In the genomic region with DNA sequence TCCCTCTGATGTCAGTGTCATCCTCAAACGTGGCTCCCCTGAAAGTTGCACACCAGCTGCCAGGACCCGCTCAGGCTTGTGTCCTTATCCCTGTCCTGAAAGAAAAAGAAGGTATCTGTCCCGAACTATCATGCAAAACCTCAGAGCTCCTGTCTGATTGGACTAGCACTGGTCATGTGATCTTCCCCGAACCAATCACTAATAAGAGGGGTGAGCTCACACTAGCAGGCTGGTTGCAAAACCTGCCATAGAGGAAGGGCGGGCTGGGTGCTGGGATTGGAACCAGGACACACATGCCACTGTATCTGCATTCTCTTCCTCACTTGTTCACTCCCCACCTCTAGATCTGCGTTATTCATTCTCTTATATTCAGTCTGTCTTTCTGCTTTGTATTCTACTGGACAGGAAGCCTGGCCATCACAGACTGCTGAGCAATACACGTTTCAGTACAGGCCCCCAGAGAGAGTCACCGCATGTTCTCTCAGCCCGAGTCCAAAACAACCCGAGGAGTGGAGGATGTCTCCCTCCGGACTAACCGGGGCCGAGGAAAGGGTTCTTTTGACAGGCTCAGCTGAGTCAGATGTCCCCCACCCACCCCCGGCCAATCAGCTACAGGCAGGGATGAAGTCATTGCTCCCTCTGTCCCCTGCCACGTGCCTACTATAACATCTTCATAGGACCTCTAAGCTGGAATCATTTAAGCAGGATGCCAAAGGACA, we compare ENCODE assay signal across 1 cellular context.
TF ChIP-seq lines count a peak whose summit lies in the region.

No MANE protein-coding gene starts in this region.

TF ChIP-seq in HEK293, 187 proteins besides CTCF, POLR2A, EP300 and RAD21 (continued from another document and continues in another):
- TF ChIP-seq, protein P1, sequence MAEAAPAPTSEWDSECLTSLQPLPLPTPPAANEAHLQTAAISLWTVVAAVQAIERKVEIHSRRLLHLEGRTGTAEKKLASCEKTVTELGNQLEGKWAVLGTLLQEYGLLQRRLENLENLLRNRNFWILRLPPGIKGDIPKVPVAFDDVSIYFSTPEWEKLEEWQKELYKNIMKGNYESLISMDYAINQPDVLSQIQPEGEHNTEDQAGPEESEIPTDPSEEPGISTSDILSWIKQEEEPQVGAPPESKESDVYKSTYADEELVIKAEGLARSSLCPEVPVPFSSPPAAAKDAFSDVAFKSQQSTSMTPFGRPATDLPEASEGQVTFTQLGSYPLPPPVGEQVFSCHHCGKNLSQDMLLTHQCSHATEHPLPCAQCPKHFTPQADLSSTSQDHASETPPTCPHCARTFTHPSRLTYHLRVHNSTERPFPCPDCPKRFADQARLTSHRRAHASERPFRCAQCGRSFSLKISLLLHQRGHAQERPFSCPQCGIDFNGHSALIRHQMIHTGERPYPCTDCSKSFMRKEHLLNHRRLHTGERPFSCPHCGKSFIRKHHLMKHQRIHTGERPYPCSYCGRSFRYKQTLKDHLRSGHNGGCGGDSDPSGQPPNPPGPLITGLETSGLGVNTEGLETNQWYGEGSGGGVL (tag by site-specific recombination; IDR thresholded peaks at IDR 0.05): peak; percentile 86
- no peak for TF ChIP-seq ZNF169 (tag by site-specific recombination; IDR thresholded peaks at IDR 0.05)
- TF ChIP-seq, protein P2, sequence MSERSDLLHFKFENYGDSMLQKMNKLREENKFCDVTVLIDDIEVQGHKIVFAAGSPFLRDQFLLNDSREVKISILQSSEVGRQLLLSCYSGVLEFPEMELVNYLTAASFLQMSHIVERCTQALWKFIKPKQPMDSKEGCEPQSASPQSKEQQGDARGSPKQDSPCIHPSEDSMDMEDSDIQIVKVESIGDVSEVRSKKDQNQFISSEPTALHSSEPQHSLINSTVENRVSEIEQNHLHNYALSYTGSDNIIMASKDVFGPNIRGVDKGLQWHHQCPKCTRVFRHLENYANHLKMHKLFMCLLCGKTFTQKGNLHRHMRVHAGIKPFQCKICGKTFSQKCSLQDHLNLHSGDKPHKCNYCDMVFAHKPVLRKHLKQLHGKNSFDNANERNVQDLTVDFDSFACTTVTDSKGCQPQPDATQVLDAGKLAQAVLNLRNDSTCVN (tag by site-specific recombination; optimal IDR thresholded peaks at IDR 0.05): peak; percentile 37
- no peak for TF ChIP-seq ZNF19 (tag by site-specific recombination; IDR thresholded peaks at IDR 0.05; ENCODE audit: low read depth)
- TF ChIP-seq, protein P3, sequence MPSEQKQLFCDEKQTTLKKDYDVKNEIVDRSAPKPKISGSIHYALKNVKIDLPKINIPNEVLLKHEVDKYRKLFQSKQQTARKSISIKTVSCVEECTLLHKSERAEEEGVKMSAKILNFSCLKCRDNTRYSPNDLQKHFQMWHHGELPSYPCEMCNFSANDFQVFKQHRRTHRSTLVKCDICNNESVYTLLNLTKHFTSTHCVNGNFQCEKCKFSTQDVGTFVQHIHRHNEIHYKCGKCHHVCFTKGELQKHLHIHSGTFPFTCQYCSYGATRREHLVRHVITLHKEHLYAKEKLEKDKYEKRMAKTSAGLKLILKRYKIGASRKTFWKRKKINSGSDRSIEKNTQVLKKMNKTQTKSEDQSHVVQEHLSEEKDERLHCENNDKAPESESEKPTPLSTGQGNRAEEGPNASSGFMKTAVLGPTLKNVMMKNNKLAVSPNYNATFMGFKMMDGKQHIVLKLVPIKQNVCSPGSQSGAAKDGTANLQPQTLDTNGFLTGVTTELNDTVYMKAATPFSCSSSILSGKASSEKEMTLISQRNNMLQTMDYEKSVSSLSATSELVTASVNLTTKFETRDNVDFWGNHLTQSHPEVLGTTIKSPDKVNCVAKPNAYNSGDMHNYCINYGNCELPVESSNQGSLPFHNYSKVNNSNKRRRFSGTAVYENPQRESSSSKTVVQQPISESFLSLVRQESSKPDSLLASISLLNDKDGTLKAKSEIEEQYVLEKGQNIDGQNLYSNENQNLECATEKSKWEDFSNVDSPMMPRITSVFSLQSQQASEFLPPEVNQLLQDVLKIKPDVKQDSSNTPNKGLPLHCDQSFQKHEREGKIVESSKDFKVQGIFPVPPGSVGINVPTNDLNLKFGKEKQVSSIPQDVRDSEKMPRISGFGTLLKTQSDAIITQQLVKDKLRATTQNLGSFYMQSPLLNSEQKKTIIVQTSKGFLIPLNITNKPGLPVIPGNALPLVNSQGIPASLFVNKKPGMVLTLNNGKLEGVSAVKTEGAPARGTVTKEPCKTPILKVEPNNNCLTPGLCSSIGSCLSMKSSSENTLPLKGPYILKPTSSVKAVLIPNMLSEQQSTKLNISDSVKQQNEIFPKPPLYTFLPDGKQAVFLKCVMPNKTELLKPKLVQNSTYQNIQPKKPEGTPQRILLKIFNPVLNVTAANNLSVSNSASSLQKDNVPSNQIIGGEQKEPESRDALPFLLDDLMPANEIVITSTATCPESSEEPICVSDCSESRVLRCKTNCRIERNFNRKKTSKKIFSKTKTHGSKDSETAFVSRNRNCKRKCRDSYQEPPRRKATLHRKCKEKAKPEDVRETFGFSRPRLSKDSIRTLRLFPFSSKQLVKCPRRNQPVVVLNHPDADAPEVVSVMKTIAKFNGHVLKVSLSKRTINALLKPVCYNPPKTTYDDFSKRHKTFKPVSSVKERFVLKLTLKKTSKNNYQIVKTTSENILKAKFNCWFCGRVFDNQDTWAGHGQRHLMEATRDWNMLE (tag by site-specific recombination; conservative IDR thresholded peaks at IDR 0.05; ENCODE audit: low read depth): no peak; the same call in 1 of the 2 replicates
- TF ChIP-seq ZNF354C (tag by site-specific recombination; IDR thresholded peaks at IDR 0.05; ENCODE audit: borderline replicate concordance, low read depth): no peak
- no peak for TF ChIP-seq GFI1B (tag by site-specific recombination; IDR thresholded peaks at IDR 0.05)
- TF ChIP-seq, protein P4, sequence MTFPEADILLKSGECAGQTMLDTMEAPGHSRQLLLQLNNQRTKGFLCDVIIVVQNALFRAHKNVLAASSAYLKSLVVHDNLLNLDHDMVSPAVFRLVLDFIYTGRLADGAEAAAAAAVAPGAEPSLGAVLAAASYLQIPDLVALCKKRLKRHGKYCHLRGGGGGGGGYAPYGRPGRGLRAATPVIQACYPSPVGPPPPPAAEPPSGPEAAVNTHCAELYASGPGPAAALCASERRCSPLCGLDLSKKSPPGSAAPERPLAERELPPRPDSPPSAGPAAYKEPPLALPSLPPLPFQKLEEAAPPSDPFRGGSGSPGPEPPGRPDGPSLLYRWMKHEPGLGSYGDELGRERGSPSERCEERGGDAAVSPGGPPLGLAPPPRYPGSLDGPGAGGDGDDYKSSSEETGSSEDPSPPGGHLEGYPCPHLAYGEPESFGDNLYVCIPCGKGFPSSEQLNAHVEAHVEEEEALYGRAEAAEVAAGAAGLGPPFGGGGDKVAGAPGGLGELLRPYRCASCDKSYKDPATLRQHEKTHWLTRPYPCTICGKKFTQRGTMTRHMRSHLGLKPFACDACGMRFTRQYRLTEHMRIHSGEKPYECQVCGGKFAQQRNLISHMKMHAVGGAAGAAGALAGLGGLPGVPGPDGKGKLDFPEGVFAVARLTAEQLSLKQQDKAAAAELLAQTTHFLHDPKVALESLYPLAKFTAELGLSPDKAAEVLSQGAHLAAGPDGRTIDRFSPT (tag by site-specific recombination; IDR thresholded peaks at IDR 0.05): peak; percentile 88
- TF ChIP-seq KLF10 (tag by site-specific recombination; IDR thresholded peaks at IDR 0.05): no peak; the same call in none of the 2 replicates
- no peak for TF ChIP-seq TCF7L2 (IDR thresholded peaks at IDR 0.05; ENCODE audit: borderline replicate concordance, low read depth, low read length)
- no peak for TF ChIP-seq KLF7 (tag by site-specific recombination; IDR thresholded peaks at IDR 0.05; ENCODE audit: borderline replicate concordance)
- TF ChIP-seq ZNF366 (tag by site-specific recombination; conservative IDR thresholded peaks at IDR 0.05): peak; percentile 93
- TF ChIP-seq ZNF624 (tag by site-specific recombination; IDR thresholded peaks at IDR 0.05): no peak
- TF ChIP-seq, protein P5, sequence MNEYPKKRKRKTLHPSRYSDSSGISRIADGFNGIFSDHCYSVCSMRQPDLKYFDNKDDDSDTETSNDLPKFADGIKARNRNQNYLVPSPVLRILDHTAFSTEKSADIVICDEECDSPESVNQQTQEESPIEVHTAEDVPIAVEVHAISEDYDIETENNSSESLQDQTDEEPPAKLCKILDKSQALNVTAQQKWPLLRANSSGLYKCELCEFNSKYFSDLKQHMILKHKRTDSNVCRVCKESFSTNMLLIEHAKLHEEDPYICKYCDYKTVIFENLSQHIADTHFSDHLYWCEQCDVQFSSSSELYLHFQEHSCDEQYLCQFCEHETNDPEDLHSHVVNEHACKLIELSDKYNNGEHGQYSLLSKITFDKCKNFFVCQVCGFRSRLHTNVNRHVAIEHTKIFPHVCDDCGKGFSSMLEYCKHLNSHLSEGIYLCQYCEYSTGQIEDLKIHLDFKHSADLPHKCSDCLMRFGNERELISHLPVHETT (tag by site-specific recombination; IDR thresholded peaks at IDR 0.05): no peak; the same call in none of the 2 replicates
- TF ChIP-seq ZNF302 (tag by site-specific recombination; IDR thresholded peaks at IDR 0.05; ENCODE audit: low read depth): no peak
- TF ChIP-seq ZNF394 (tag by site-specific recombination; IDR thresholded peaks at IDR 0.05; ENCODE audit: borderline replicate concordance): peak; percentile 66; the same call in 1 of the 2 replicates
- TF ChIP-seq ZNF404 (tag by site-specific recombination; IDR thresholded peaks at IDR 0.05): no peak
- no peak for TF ChIP-seq EGR2 (tag by site-specific recombination; IDR thresholded peaks at IDR 0.05; ENCODE audit: low read depth)
- peak; percentile 61 for TF ChIP-seq ZBTB21 (tag by site-specific recombination; IDR thresholded peaks at IDR 0.05)
- TF ChIP-seq ZFP37 (tag by site-specific recombination; IDR thresholded peaks at IDR 0.05): peak; percentile 73
- TF ChIP-seq HOXA7 (CRISPR knock-in tag; IDR thresholded peaks at IDR 0.05; ENCODE audit: borderline replicate concordance): no peak
- no peak for TF ChIP-seq ZNF221 (tag by site-specific recombination; IDR thresholded peaks at IDR 0.05; ENCODE audit: borderline replicate concordance)
- no peak for TF ChIP-seq ZNF837 (tag by site-specific recombination; IDR thresholded peaks at IDR 0.05)
- TF ChIP-seq ZNF248 (tag by site-specific recombination; IDR thresholded peaks at IDR 0.05): no peak
- TF ChIP-seq MZF1 (tag by site-specific recombination; IDR thresholded peaks at IDR 0.05; ENCODE audit: borderline replicate concordance): peak; percentile 83
- TF ChIP-seq KLF1 (tag by site-specific recombination; IDR thresholded peaks at IDR 0.05): peak; percentile 74
- TF ChIP-seq, protein P6, sequence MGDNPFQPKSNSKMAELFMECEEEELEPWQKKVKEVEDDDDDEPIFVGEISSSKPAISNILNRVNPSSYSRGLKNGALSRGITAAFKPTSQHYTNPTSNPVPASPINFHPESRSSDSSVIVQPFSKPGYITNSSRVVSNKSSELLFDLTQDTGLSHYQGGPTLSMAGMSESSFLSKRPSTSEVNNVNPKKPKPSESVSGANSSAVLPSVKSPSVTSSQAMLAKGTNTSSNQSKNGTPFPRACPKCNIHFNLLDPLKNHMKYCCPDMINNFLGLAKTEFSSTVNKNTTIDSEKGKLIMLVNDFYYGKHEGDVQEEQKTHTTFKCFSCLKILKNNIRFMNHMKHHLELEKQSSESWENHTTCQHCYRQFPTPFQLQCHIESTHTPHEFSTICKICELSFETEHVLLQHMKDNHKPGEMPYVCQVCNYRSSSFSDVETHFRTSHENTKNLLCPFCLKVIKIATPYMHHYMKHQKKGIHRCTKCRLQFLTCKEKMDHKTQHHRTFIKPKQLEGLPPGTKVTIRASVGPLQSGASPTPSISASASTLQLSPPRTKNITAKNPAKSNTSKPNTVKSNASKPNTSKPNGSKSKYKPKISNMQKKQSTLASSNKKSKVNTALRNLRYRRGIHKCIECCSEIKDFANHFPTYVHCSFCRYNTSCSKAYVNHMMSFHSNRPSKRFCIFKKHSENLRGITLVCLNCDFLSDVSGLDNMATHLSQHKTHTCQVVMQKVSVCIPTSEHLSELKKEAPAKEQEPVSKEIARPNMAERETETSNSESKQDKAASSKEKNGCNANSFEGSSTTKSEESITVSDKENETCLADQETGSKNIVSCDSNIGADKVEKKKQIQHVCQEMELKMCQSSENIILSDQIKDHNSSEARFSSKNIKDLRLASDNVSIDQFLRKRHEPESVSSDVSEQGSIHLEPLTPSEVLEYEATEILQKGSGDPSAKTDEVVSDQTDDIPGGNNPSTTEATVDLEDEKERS (tag by site-specific recombination; IDR thresholded peaks at IDR 0.05): peak; percentile 90; the same call in 1 of the 2 replicates
- TF ChIP-seq, protein P7, sequence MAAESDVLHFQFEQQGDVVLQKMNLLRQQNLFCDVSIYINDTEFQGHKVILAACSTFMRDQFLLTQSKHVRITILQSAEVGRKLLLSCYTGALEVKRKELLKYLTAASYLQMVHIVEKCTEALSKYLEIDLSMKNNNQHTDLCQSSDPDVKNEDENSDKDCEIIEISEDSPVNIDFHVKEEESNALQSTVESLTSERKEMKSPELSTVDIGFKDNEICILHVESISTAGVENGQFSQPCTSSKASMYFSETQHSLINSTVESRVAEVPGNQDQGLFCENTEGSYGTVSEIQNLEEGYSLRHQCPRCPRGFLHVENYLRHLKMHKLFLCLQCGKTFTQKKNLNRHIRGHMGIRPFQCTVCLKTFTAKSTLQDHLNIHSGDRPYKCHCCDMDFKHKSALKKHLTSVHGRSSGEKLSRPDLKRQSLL (tag by site-specific recombination; IDR thresholded peaks at IDR 0.05): no peak
- no peak for TF ChIP-seq OSR2 (tag by site-specific recombination; IDR thresholded peaks at IDR 0.05)
- TF ChIP-seq, protein P8, sequence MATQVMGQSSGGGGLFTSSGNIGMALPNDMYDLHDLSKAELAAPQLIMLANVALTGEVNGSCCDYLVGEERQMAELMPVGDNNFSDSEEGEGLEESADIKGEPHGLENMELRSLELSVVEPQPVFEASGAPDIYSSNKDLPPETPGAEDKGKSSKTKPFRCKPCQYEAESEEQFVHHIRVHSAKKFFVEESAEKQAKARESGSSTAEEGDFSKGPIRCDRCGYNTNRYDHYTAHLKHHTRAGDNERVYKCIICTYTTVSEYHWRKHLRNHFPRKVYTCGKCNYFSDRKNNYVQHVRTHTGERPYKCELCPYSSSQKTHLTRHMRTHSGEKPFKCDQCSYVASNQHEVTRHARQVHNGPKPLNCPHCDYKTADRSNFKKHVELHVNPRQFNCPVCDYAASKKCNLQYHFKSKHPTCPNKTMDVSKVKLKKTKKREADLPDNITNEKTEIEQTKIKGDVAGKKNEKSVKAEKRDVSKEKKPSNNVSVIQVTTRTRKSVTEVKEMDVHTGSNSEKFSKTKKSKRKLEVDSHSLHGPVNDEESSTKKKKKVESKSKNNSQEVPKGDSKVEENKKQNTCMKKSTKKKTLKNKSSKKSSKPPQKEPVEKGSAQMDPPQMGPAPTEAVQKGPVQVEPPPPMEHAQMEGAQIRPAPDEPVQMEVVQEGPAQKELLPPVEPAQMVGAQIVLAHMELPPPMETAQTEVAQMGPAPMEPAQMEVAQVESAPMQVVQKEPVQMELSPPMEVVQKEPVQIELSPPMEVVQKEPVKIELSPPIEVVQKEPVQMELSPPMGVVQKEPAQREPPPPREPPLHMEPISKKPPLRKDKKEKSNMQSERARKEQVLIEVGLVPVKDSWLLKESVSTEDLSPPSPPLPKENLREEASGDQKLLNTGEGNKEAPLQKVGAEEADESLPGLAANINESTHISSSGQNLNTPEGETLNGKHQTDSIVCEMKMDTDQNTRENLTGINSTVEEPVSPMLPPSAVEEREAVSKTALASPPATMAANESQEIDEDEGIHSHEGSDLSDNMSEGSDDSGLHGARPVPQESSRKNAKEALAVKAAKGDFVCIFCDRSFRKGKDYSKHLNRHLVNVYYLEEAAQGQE (tag by site-specific recombination; IDR thresholded peaks at IDR 0.05): peak; percentile 9; the same call in 1 of the 2 replicates
- TF ChIP-seq ZNF558 (tag by site-specific recombination; IDR thresholded peaks at IDR 0.05): no peak; the same call in 1 of the 2 replicates
- 0 out of 2 replicates have a peak, but pooled peaks have one; percentile 47 for TF ChIP-seq ZBTB7A (tag by site-specific recombination; IDR thresholded peaks at IDR 0.05; ENCODE audit: low read depth)
- peak; percentile 92 for TF ChIP-seq KLF8 (tag by site-specific recombination; IDR thresholded peaks at IDR 0.05)
- no peak for TF ChIP-seq ZNF585B (tag by site-specific recombination; IDR thresholded peaks at IDR 0.05)
